11 cellular contexts compared by ENCODE assay signal in genomic region chr4:71052034-71052433, GRCh38.
"Had no signal": no experiment of that assay in that cellular context is flagged by ENCODE, and none has a peak within 500 bp of the region (broad histone marks: within the 10 kb centered on the region; RNA-seq: fewer than 3 reads in every experiment).

No MANE protein-coding gene starts in this region.

- DNase-seq: GM23248, GOT3, H7, H9, HCEC 1CT, HFFc6 had no signal

- H3K27ac ChIP-seq: GM23248 had no signal

- H3K4me3 ChIP-seq: GM23248, GM23338, HAP-1 had no signal

- H3K36me3 ChIP-seq: HAP-1 had no signal

- H3K9me3 ChIP-seq: HAP-1 had no signal

- ATAC-seq: GM23338, HCT116 had no signal

- FAIRE-seq: H1, H54 had no signal

- H3K4me1 ChIP-seq: HAP-1 had no signal
